18 cellular contexts compared by ENCODE assay signal in the genomic region with DNA sequence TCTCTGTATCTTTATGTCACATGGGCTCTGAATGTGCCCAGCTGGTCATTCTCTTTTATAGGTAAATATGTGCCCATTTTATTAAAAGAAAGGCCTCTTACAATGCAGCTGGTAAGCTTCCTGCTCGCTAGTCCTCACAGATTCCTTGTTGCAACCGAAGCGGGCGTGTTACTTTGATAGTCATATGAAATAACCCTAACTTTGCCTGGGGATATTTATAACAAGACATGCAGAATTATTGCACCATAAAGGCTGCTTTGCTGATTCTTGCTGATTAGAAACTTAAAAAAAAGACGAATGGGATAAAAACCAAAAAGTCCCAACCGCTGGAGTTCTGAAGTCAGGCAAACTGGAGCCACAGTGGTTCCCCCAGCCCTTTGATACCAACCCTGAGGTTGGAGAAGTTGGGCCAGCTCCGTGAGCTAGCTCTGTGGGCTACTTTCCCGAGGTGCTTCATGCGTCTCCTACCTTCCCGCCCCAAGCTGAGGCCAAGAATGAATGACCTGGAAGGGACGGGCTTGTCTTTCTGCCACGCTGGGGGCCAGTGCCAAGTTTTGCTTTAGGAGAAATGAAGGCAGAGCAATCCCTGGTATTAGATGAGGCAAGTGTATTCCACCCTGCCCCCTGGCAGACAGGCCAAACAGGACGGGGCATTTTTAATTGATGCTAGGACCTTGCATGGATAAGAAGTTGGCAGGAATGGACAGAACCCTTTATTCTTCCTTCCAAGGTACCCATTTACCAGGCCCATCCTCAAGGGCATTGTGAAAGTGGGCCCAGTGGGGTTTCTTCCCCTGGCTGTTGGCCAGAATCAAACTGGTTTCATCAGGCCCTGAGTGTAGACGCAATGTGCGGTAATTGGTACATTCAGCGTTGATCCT.
"Had no signal": no experiment of that assay in that cellular context is flagged by ENCODE, and none has a peak within 500 bp of the region (broad histone marks: within the 10 kb centered on the region; RNA-seq: fewer than 3 reads in every experiment).

No MANE protein-coding gene starts in this region.

- H3K36me3 Mint-ChIP-seq: WTC11 had no signal

- H3K4me3 Mint-ChIP-seq: activated CD4-positive, alpha-beta T cell treated with anti-CD3 and anti-CD28 coated beads, Interleukin-2, amount 10 ng/mL, durations not matched to agents 24 days and 14 days; activated naive CD4-positive, alpha-beta T cell treated with anti-CD3 and anti-CD28 coated beads for 36 hours; activated T-helper 17 cell treated with anti-CD3 and anti-CD28 coated beads, Interleukin-2, amount 50 U/mL, for 72 hours; T-helper 17 cell; WTC11 had no signal

- H3K9me3 Mint-ChIP-seq: activated CD4-positive, alpha-beta T cell treated with anti-CD3 and anti-CD28 coated beads, Interleukin-2, amount 10 ng/mL, durations not matched to agents 24 days and 14 days; activated naive CD4-positive, alpha-beta T cell treated with anti-CD3 and anti-CD28 coated beads for 36 hours; activated T-helper 17 cell treated with anti-CD3 and anti-CD28 coated beads, Interleukin-2, amount 50 U/mL, for 72 hours; WTC11 had no signal

- H3K27ac Mint-ChIP-seq: activated CD4-positive, alpha-beta T cell treated with anti-CD3 and anti-CD28 coated beads, Interleukin-2, amount 10 ng/mL, durations not matched to agents 24 days and 14 days; activated naive CD4-positive, alpha-beta T cell treated with anti-CD3 and anti-CD28 coated beads for 36 hours; activated T-helper 17 cell treated with anti-CD3 and anti-CD28 coated beads, Interleukin-2, amount 50 U/mL, for 72 hours; T-helper 17 cell had no signal

- H3K4me1 Mint-ChIP-seq: activated CD4-positive, alpha-beta T cell treated with anti-CD3 and anti-CD28 coated beads, Interleukin-2, amount 10 ng/mL, durations not matched to agents 24 days and 14 days; activated T-helper 17 cell treated with anti-CD3 and anti-CD28 coated beads, Interleukin-2, amount 50 U/mL, for 72 hours had no signal

- H3K4me1 ChIP-seq: gastroesophageal sphincter, right atrium auricular region, stomach, thyroid gland, uterus had no signal

- H3K9me3 ChIP-seq: gastroesophageal sphincter, right atrium auricular region, stomach, thyroid gland, uterus had no signal

- H3K4me3 ChIP-seq: coronary artery, gastroesophageal sphincter, right atrium auricular region, stomach, thyroid gland, uterus had no signal

- H3K27me3 ChIP-seq: gastroesophageal sphincter, right atrium auricular region, stomach, thyroid gland, uterus had no signal

- H3K27ac ChIP-seq: coronary artery, gastroesophageal sphincter, right atrium auricular region, stomach, thyroid gland, uterus had no signal

- DNase-seq: activated CD4-positive, alpha-beta T cell treated with anti-CD3 and anti-CD28 coated beads, Interleukin-2, amount 10 ng/mL, durations not matched to agents 24 days and 14 days; activated naive CD4-positive, alpha-beta T cell treated with anti-CD3 and anti-CD28 coated beads for 36 hours; activated T-cell treated with anti-CD3 and anti-CD28 coated beads for 4 hours; caudate nucleus; effector CD8-positive, alpha-beta T cell; erythroblast; hypothalamus; midbrain; small intestine; stomach; T-helper 17 cell; thyroid gland; uterus had no signal

- H3K36me3 ChIP-seq: gastroesophageal sphincter, right atrium auricular region, stomach, thyroid gland, uterus had no signal

- H3K27me3 Mint-ChIP-seq: activated CD4-positive, alpha-beta T cell treated with anti-CD3 and anti-CD28 coated beads, Interleukin-2, amount 10 ng/mL, durations not matched to agents 24 days and 14 days; activated T-helper 17 cell treated with anti-CD3 and anti-CD28 coated beads, Interleukin-2, amount 50 U/mL, for 72 hours had no signal
